ENCODE assay signal across 20 cellular contexts in genomic region chr16:58034786-58035185, GRCh38. TPM values are rescaled to one million over a fixed set of nuclear protein-coding genes. Genes with fewer than 3 reads are reported as not detected.
DNase-seq lines count a peak whose midpoint lies in the region; ATAC-seq and TF ChIP-seq lines count a peak whose summit lies in the region.
"Had no signal": no experiment of that assay in that cellular context is flagged by ENCODE, and none has a peak within 500 bp of the region (broad histone marks: within the 10 kb centered on the region; RNA-seq: fewer than 3 reads in every experiment).

No MANE protein-coding gene starts in this region.

- H3K79me2 ChIP-seq in Karpas-422 (ENCODE audit: low read length) = no peaks in the 10 kb centered on the region

- H3K4me1 ChIP-seq in BLaER1 treated with 17β-estradiol and CSF1 and Interleukin-3, amounts not matched to agents 10 nM and 100 nM = peaks cover 14 to 35% (median 26%) of the 10 kb centered on the region in 10 experiments
- H3K4me1 ChIP-seq in Karpas-422 (ENCODE audit: low read length) (peaks cover 77% of the 10 kb centered on the region), tibial nerve (peaks cover 0 to 53% (median 22%) of the 10 kb centered on the region in 4 donors)

- no peak overlapping the region for H3K4me3 ChIP-seq in BLaER1 treated with 17β-estradiol and CSF1 and Interleukin-3, amounts not matched to agents 10 nM and 100 nM
- H3K4me3 ChIP-seq in Karpas-422 (ENCODE audit: low read length) (peak overlapping the region; percentile 65), tibial nerve (no peak overlapping the region), MG63 (no peak overlapping the region)

- peak; percentile 96 for DNase-seq in Karpas-422
- DNase-seq in germinal center (ENCODE audit: low spot score) = peak; percentile 48
- peak; percentile 68 for DNase-seq in left kidney (ENCODE audit: low read depth, low spot score)
- DNase-seq in tibial nerve (ENCODE audit: low spot score in 2 of 2) = no peak
- no peak for DNase-seq in MG63
- DNase-seq: Calu3; CD4-positive, alpha-beta T cell; DMS53; HCEC 1CT; KBM-7; NCI-H1092; NCI-H146; NCI-H2081 treated with DMSO at 0.1 percent for 48 hours; NCI-H2227 treated with DMSO at 0.1 percent for 48 hours; NCI-H69; PC-3; T-cell had no signal

- 71 to 75% methylated on average over 11 of the region's 11 CpGs for WGBS in tibial nerve, 2 donors

- TF ChIP-seq POLR2A in GM18505 (IDR thresholded peaks at IDR 0.05; ENCODE audit: borderline replicate concordance, extremely low read depth, insufficient read depth, insufficient read length) = no peak
- TF ChIP-seq POLR2A in tibial nerve (IDR thresholded peaks at IDR 0.05) = no peak

- TF ChIP-seq EP300 in tibial nerve (IDR thresholded peaks at IDR 0.05) = no peak

- H4K20me1 ChIP-seq in BLaER1 treated with 17β-estradiol and CSF1 and Interleukin-3, amounts not matched to agents 10 nM and 100 nM = peaks cover 0 to 7% (median 0%) of the 10 kb centered on the region in 11 experiments; a peak in 4 of 22 replicates
- H4K20me1 ChIP-seq in Karpas-422 (ENCODE audit: insufficient read depth, low read depth, low read length) = no peaks in the 10 kb centered on the region

- no peak overlapping the region for H3K27ac ChIP-seq in BLaER1 treated with 17β-estradiol and CSF1 and Interleukin-3, amounts not matched to agents 10 nM and 100 nM
- peak overlapping the region; percentile 96 for H3K27ac ChIP-seq in Karpas-422 (ENCODE audit: low read length)
- H3K27ac ChIP-seq in tibial nerve = no peak overlapping the region

- H3K9me2 ChIP-seq in Karpas-422 (replicated peaks; ENCODE audit: insufficient read depth, low read length) = no peaks in the 10 kb centered on the region

- ATAC-seq in GM19324 (IDR thresholded peaks at IDR 0.05; ENCODE audit: low FRiP score, unreplicated experiment) (no peak), GM18505 (IDR thresholded peaks at IDR 0.05; ENCODE audit: unreplicated experiment) (no peak)
- ATAC-seq: PC-3, T-cell had no signal

- H2AFZ ChIP-seq in Karpas-422 (ENCODE audit: low read length) = no peak overlapping the region; the same call in 1 of the 2 replicates

- H3K4me2 ChIP-seq in BLaER1 treated with 17β-estradiol and CSF1 and Interleukin-3, amounts not matched to agents 10 nM and 100 nM = peak overlapping the region in 7 of 11 experiments; percentile 15 to 44 (median 38); a peak in 11 of 22 replicates
- H3K4me2 ChIP-seq in Karpas-422 (ENCODE audit: low read depth, low read length, poor library complexity, severe bottlenecking) = peak overlapping the region; percentile 89

- no peak overlapping the region for H3K9ac ChIP-seq in BLaER1 treated with 17β-estradiol and CSF1 and Interleukin-3, amounts not matched to agents 10 nM and 100 nM
- H3K9ac ChIP-seq in Karpas-422 (ENCODE audit: low read length) = peak overlapping the region; percentile 76

- H3K9me3 ChIP-seq in BLaER1 treated with 17β-estradiol and CSF1 and Interleukin-3, amounts not matched to agents 10 nM and 100 nM (replicated peaks in 1 of 11) = no peaks in the 10 kb centered on the region
- no peaks in the 10 kb centered on the region for H3K9me3 ChIP-seq in Karpas-422 (ENCODE audit: low read length)
- no peaks in the 10 kb centered on the region for H3K9me3 ChIP-seq in tibial nerve
- H3K9me3 ChIP-seq in MG63 = no peaks in the 10 kb centered on the region

- no peaks in the 10 kb centered on the region for H3K36me3 ChIP-seq in BLaER1 treated with 17β-estradiol and CSF1 and Interleukin-3, amounts not matched to agents 10 nM and 100 nM
- H3K36me3 ChIP-seq in Karpas-422 (ENCODE audit: insufficient read depth, low read length) (no peaks in the 10 kb centered on the region), tibial nerve (peaks cover 0 to 25% (median 0%) of the 10 kb centered on the region in 3 donors), MG63 (no peaks in the 10 kb centered on the region)

- H3K27me3 ChIP-seq in BLaER1 treated with 17β-estradiol and CSF1 and Interleukin-3, amounts not matched to agents 10 nM and 100 nM = no peaks in the 10 kb centered on the region; a peak in 4 of 22 replicates
- no peaks in the 10 kb centered on the region for H3K27me3 ChIP-seq in Karpas-422 (ENCODE audit: low read length)
- H3K27me3 ChIP-seq in tibial nerve = no peaks in the 10 kb centered on the region
- H3K27me3 ChIP-seq in MG63 = no peaks in the 10 kb centered on the region

- TF ChIP-seq CTCF in tibial nerve (IDR thresholded peaks at IDR 0.05) = no peak

RNA-seq across cellular contexts. Expression of gene MMP15, which starts 9.2 kb away (rescaled TPM):
- 4.1 and 5.2 TPM in 2 replicates for total RNA-seq in Karpas-422 (2014; rRNA removed; shearing (Covaris generic); ENCODE audit: low replicate concordance)
- total RNA-seq in tibial nerve = 10 to 100 TPM; 11.4 to 32.9 (median 28.4) TPM
- total RNA-seq in MG63 (2014; rRNA removed; shearing (Covaris generic); ENCODE audit: low replicate concordance) = 9.9 and 14.5 TPM in 2 replicates

RNA-seq across cellular contexts. Expression of gene USB1, which starts 33.6 kb away (rescaled TPM):
- 19.6 and 28.3 TPM in 2 replicates for total RNA-seq in Karpas-422 (2014; rRNA removed; shearing (Covaris generic); ENCODE audit: low replicate concordance)
- total RNA-seq in tibial nerve = 10 to 100 TPM; 23.1 to 80.4 (median 31.6) TPM
- 17.9 and 23.9 TPM in 2 replicates for total RNA-seq in MG63 (2014; rRNA removed; shearing (Covaris generic); ENCODE audit: low replicate concordance)

RNA-seq across cellular contexts. Expression of gene ZNF319, which starts 34.3 kb away (rescaled TPM):
- 3.7 and 5.3 TPM in 2 replicates for total RNA-seq in Karpas-422 (2014; rRNA removed; shearing (Covaris generic); ENCODE audit: low replicate concordance)
- total RNA-seq in tibial nerve = 10 to 100 TPM in 1 of 4 donors, 1 to 10 TPM in 3; 7.5 to 11.6 (median 9.1) TPM
- 9.3 and 15.5 TPM in 2 replicates for total RNA-seq in MG63 (2014; rRNA removed; shearing (Covaris generic); ENCODE audit: low replicate concordance)

Comparison
In these comparisons a context has a peak if more than half of its experiments do, and no peak if none do; other contexts are left out.
1. DNase-seq: peak in Karpas-422 (single experiment), germinal center (single experiment) and left kidney (single experiment); none in tibial nerve (0 of 2) and MG63 (single experiment).